In genomic region chr3:42600111-42600957, GRCh38 we compare ENCODE assay signal across 8 cellular contexts. TPM values are rescaled to one million over a fixed set of nuclear protein-coding genes. Genes with fewer than 3 reads are reported as not detected.
DNase-seq lines count a peak whose midpoint lies in the region; ATAC-seq, FAIRE-seq and TF ChIP-seq lines count a peak whose summit lies in the region.

Gene NKTR, plus strand, starts transcription at chr3:42600686. Its CDS starts 321 bp downstream, at chr3:42601007.

- 0 to 1% methylated on average over 11 to 76 of the region's 76 CpGs for WGBS in body of pancreas, 2 donors

- peak; percentile 79 to 90 (median 86) for TF ChIP-seq POLR2A in body of pancreas (IDR thresholded peaks at IDR 0.05)

- peak within 1 kb of the TSS; percentile 77 to 95 for H3K4me3 ChIP-seq in body of pancreas

- no peak for TF ChIP-seq CTCF in 22Rv1 (IDR thresholded peaks at IDR 0.05)
- TF ChIP-seq CTCF in body of pancreas (IDR thresholded peaks at IDR 0.05): peak in 2 of 7 experiments; percentile 10 to 42

- H3K4me1 ChIP-seq in body of pancreas: peaks cover 42% of the 10 kb centered on the region

- no peaks in the 10 kb centered on the region for H3K27me3 ChIP-seq in body of pancreas

- peak; percentile 79 for FAIRE-seq in TTC549 (lab: Jason Lieb, UNC)

- H3K27ac ChIP-seq in 22Rv1 (peak within 1 kb of the TSS; percentile 98), body of pancreas (peak within 1 kb of the TSS; percentile 84 to 94 (median 89))

- DNase-seq in NCI-H2107 treated with DMSO at 0.1 percent for 48 hours (lab: John Stamatoyannopoulos, UW; ENCODE audit: unreplicated experiment) (peak; percentile 93), body of pancreas (peak; percentile 98 to 99 (median 99)), iPS DF 19.7 (ENCODE audit: low read depth, low spot score) (peak; percentile 94), sciatic nerve (ENCODE audit: low spot score) (peak; percentile 99)

- intact Hi-C loops in body of pancreas (cut with DNase I): no loop called here
- intact Hi-C loops in sciatic nerve (cut with DNase I): loop anchor here (10.0 kb wide), 1 partner anchor 144 kb away; no protein-coding TSS in a partner anchor

- ATAC-seq in GM18520 (IDR thresholded peaks at IDR 0.05; ENCODE audit: unreplicated experiment): peak; percentile 83
- peak; percentile 87 for ATAC-seq in HG03064 (IDR thresholded peaks at IDR 0.05; ENCODE audit: low read depth, unreplicated experiment)
- peak; percentile 95 for ATAC-seq in body of pancreas
- ATAC-seq in sciatic nerve: peak; percentile 96

- no peaks in the 10 kb centered on the region for H3K9me3 ChIP-seq in body of pancreas

- no peaks in the 10 kb centered on the region for H3K36me3 ChIP-seq in body of pancreas (replicated peaks in 1 of 2; ENCODE audit: insufficient read depth in 1 of 2, low read depth in 2 of 2)

RNA-seq across cellular contexts. Expression of gene NKTR, which starts in this region (rescaled TPM):
- total RNA-seq in body of pancreas (100 to 1,000 TPM; 115 to 128 TPM), sciatic nerve (149 TPM)

Comparison
In these comparisons a context has a peak if more than half of its experiments do, and no peak if none do; other contexts are left out.
1. Peak in every context shown above with its lines: DNase-seq, ATAC-seq, H3K4me3 ChIP-seq and H3K27ac ChIP-seq.